Comparison of ENCODE assay signal across 8 cellular contexts in the genomic region with DNA sequence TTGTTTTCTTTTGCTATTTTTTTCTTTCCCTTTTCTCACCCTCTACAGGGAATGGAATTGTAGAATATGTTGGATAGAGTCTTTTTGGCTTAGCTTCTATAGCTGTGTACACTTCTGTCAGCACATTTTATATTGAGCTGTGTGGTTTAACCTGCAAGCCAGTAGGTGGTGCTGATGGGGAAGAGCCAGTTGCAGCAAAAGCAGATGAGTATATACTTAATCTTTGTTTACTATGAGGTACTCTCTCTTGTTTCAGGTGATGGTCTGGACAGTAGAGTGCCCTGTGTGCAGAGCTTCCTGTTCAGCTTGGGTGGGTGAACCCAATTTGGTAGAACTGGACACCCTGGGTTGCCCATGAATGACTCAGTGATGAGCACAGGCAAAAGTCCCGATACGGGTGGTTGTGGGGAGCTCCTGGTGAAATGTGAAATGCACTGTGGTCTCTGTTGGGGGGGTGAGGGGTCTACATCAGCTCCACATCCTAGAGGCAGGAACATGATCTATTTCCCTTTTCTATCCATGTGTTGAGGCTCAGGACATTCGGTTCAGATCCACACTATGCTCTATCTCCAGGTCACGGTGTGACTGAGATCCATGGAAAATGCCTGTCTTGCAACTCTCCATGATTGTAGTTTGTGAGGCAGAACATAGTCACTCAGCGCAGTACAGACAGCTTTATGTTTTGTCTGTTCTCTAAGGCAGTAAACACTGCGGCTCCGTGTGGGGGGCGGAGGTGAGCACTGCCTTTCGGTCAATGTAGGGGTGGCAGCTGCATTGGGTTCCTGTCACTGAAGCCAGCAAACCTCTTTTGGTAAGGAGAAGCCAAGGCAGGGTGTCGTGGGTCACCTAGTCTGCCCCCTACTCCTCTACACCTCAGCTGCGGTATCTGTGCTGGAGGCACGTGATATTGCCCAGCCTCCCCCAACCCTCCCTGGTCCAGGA.
DNase-seq lines count a peak whose midpoint lies in the region; ATAC-seq, FAIRE-seq and TF ChIP-seq lines count a peak whose summit lies in the region.

No MANE protein-coding gene starts in this region.

- peak; percentile 13 for FAIRE-seq in HTR-8/SVneo (lab: Jason Lieb, UNC)

- no peak overlapping the region for H3K27ac ChIP-seq in left lung

- intact Hi-C loops in left lung (cut with DNase I): no loop called here
- intact Hi-C loops in posterior vena cava (cut with DNase I): no loop called here

- ATAC-seq in left lung: peak; percentile 78

- H3K27me3 ChIP-seq in adipocyte (replicated peaks; ENCODE audit: control insufficient read depth, insufficient read depth, low read length) (no peaks in the 10 kb centered on the region), left lung (no peaks in the 10 kb centered on the region)

- no peak overlapping the region for H3K4me3 ChIP-seq in adipocyte (ENCODE audit: low read length)
- H3K4me3 ChIP-seq in left lung: no peak overlapping the region

- TF ChIP-seq CTCF in left lung (IDR thresholded peaks at IDR 0.05): peak; percentile 8 to 27

- no peaks in the 10 kb centered on the region for H3K4me1 ChIP-seq in adipocyte (ENCODE audit: control insufficient read depth, insufficient read depth, low read length)
- no peaks in the 10 kb centered on the region for H3K4me1 ChIP-seq in left lung

- DNase-seq in DMS53 treated with DMSO at 0.1 percent for 48 hours (lab: John Stamatoyannopoulos, UW; ENCODE audit: unreplicated experiment) (peak; percentile 45), HTR-8/SVneo (ENCODE audit: insufficient read length, low spot score) (peak; percentile 18), adipocyte (ENCODE audit: low read depth) (peak; percentile 60), left lung (peak in 1 of 2 donors; percentile 43), posterior vena cava (ENCODE audit: low spot score) (no peak), NCI-H524 treated with DMSO at 0.1 percent for 48 hours (lab: John Stamatoyannopoulos, UW) (no peak), cerebellar cortex (ENCODE audit: low spot score) (no peak), NCI-H1694 (lab: John Stamatoyannopoulos, UW) (no peak)

- H3K9ac ChIP-seq in adipocyte (ENCODE audit: low read length): no peak overlapping the region

- H3K36me3 ChIP-seq in adipocyte (ENCODE audit: control insufficient read depth, insufficient read depth, low read length, severe bottlenecking): no peaks in the 10 kb centered on the region
- H3K36me3 ChIP-seq in left lung: no peaks in the 10 kb centered on the region

- H3K9me3 ChIP-seq in adipocyte (ENCODE audit: control insufficient read depth, low read length) (peaks cover 3% of the 10 kb centered on the region), left lung (no peaks in the 10 kb centered on the region)

Comparison
In these comparisons a context has a peak if more than half of its experiments do, and no peak if none do; other contexts are left out.
1. DNase-seq: peak in DMS53 treated with DMSO at 0.1 percent for 48 hours (single experiment), HTR-8/SVneo (single experiment) and adipocyte (single experiment); none in posterior vena cava (single experiment), NCI-H524 treated with DMSO at 0.1 percent for 48 hours (single experiment), cerebellar cortex (single experiment) and NCI-H1694 (single experiment).